8 cellular contexts compared by ENCODE assay signal in the genomic region with DNA sequence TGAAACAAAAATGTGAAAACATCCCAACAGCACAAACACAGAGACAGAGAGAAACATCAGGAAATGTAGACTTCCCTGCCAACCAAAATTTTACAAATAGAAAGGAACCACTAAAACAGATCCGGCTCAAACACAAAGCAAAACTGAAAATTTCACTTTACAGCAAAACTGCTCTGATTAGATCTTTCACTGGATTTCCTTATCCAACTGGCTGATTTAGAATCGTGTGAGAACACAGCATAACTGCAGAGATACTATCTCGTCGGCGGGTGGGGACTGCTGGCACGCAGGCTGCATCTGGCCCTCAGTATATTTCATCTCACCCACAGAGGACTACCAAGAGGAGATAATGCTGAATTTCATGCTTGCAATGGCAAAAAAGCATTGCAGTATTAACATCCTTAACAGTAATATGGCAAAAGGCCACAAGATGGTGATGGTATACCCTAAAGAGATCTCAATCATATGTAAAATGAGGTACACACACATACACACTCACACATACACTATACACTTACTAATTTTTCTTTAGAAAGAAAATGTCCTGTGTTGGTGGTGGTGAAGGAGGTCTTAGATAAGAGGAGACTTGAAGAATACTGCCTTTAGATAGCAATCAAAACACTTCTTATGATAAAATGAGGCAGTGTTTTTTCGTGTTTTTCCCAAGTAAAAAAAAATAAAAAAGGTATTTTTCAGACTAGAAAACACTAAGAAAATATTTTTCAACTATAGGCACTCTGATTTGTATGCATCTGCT. TPM values are rescaled to one million over a fixed set of nuclear protein-coding genes. Genes with fewer than 3 reads are reported as not detected.
DNase-seq lines count a peak whose midpoint lies in the region; ATAC-seq and TF ChIP-seq lines count a peak whose summit lies in the region.

No MANE protein-coding gene starts in this region.

- intact Hi-C loops in right cardiac atrium (cut with DNase I), result loop anchor here in 2 of 4 donors (5.0 kb wide), 1 partner anchor 95 kb away; no protein-coding TSS in a partner anchor
- intact Hi-C loops in posterior vena cava (cut with DNase I), result no loop called here

- H3F3A ChIP-seq in smooth muscle cell (ENCODE audit: low read depth), result no peaks in the 10 kb centered on the region

- H3K4me1 ChIP-seq in right cardiac atrium (ENCODE audit: control insufficient read depth, insufficient read depth, low read length) (peaks cover 2% of the 10 kb centered on the region), smooth muscle cell (ENCODE audit: low read depth) (no peaks in the 10 kb centered on the region)

- no peaks in the 10 kb centered on the region for H3K36me3 ChIP-seq in smooth muscle cell (ENCODE audit: low read depth)

- TF ChIP-seq CTCF in smooth muscle cell (IDR thresholded peaks at IDR 0.05; ENCODE audit: borderline replicate concordance, insufficient read depth, poor library complexity, severe bottlenecking), result peak; percentile 63

- peak overlapping the region; percentile 19 for H3K9ac ChIP-seq in smooth muscle cell (ENCODE audit: low read depth)

- peak overlapping the region; percentile 49 for H2AFZ ChIP-seq in smooth muscle cell (ENCODE audit: low read depth)

- no peaks in the 10 kb centered on the region for H3K27me3 ChIP-seq in right cardiac atrium (ENCODE audit: control insufficient read depth, insufficient read depth)
- H3K27me3 ChIP-seq in smooth muscle cell (ENCODE audit: low read depth), result no peaks in the 10 kb centered on the region

- H3K4me2 ChIP-seq in smooth muscle cell, result peak overlapping the region; percentile 68

- WGBS in right cardiac atrium, result 9% methylated on average over 7 of the region's 7 CpGs
- WGBS in smooth muscle cell (ENCODE audit: low lambda C conversion rate), result 37% methylated on average over 7 of the region's 7 CpGs

- no peaks in the 10 kb centered on the region for H3K9me3 ChIP-seq in right cardiac atrium (ENCODE audit: control insufficient read depth, low read length)
- H3K9me3 ChIP-seq in smooth muscle cell (replicated peaks; ENCODE audit: low read depth), result no peaks in the 10 kb centered on the region

- peak; percentile 96 for DNase-seq in Jurkat, Clone E6-1 (ENCODE audit: low read depth, low spot score)
- DNase-seq in SIG-M5 treated with dmso at 0.1 percent for 504 hours (lab: John Stamatoyannopoulos, UW; ENCODE audit: unreplicated experiment), result peak; percentile 77
- DNase-seq in amniotic epithelial cell (ENCODE audit: low read depth), result peak; percentile 93
- peak in 1 of 3 donors; percentile 22 for DNase-seq in right cardiac atrium
- no peak for DNase-seq in smooth muscle cell (lab: John Stamatoyannopoulos, UW; ENCODE audit: unreplicated experiment)
- no peak for DNase-seq in posterior vena cava (ENCODE audit: low spot score)

- peak overlapping the region; percentile 84 for H3K4me3 ChIP-seq in GM08714 (ENCODE audit: low read length)
- peak overlapping the region; percentile 43 for H3K4me3 ChIP-seq in Jurkat, Clone E6-1 (ENCODE audit: low read length)
- peak overlapping the region; percentile 44 for H3K4me3 ChIP-seq in right cardiac atrium (ENCODE audit: low read length)
- H3K4me3 ChIP-seq in smooth muscle cell, result no peak overlapping the region

- ATAC-seq in GM21737 (IDR thresholded peaks at IDR 0.05; ENCODE audit: unreplicated experiment), result peak; percentile 83
- peak; percentile 80 to 86 for ATAC-seq in right cardiac atrium

- H3K79me2 ChIP-seq in smooth muscle cell (ENCODE audit: low read depth), result no peaks in the 10 kb centered on the region

- peak overlapping the region; percentile 70 for H3K27ac ChIP-seq in right cardiac atrium (ENCODE audit: low read length)
- peak overlapping the region; percentile 14 for H3K27ac ChIP-seq in smooth muscle cell (ENCODE audit: low read depth)

- no peaks in the 10 kb centered on the region for H4K20me1 ChIP-seq in smooth muscle cell (ENCODE audit: low read depth)

RNA-seq across cellular contexts. Expression of gene LEO1, which starts 10.6 kb away (rescaled TPM):
- polyA plus RNA-seq in Jurkat, Clone E6-1 (2012; ENCODE audit: insufficient read depth, insufficient read length), result 48.9 TPM
- 10 to 100 TPM in 3 of 4 donors, 1 to 10 TPM in 1; 7.9 to 11.8 (median 10.7) TPM for total RNA-seq in right cardiac atrium
- 11.4 TPM for polyA plus RNA-seq in right cardiac atrium
- total RNA-seq in smooth muscle cell, result 25.9 and 26.6 TPM in 2 replicates
- polyA plus RNA-seq in smooth muscle cell, result 18.3 and 20.5 TPM in 2 replicates
- 1 to 10 TPM; 9.1 to 10.0 TPM for total RNA-seq in posterior vena cava

RNA-seq across cellular contexts. Expression of gene MAPK6, which starts 36.8 kb away (rescaled TPM):
- 33.9 TPM for polyA plus RNA-seq in Jurkat, Clone E6-1 (2012; ENCODE audit: insufficient read depth, insufficient read length)
- total RNA-seq in right cardiac atrium (10 to 100 TPM; 18.4 to 22.3 (median 19.6) TPM), smooth muscle cell (107 and 115 TPM in 2 replicates), posterior vena cava (10 to 100 TPM; 22.1 to 36.2 TPM)
- polyA plus RNA-seq in right cardiac atrium (6.1 TPM), smooth muscle cell (26.8 and 38.6 TPM in 2 replicates)

Comparison
In these comparisons a context has a peak if more than half of its experiments do, and no peak if none do; other contexts are left out.
1. DNase-seq: peak in Jurkat, Clone E6-1 (single experiment), SIG-M5 treated with dmso at 0.1 percent for 504 hours (single experiment) and amniotic epithelial cell (single experiment); none in smooth muscle cell (single experiment) and posterior vena cava (single experiment).